Comparison of ENCODE assay signal across 8 cellular contexts in genomic region chr4:140150636-140150885, GRCh38. TPM values are rescaled to one million over a fixed set of nuclear protein-coding genes. Genes with fewer than 3 reads are reported as not detected.
DNase-seq lines count a peak whose midpoint lies in the region; ATAC-seq lines count a peak whose summit lies in the region.

No MANE protein-coding gene starts in this region.

- H3K4me2 ChIP-seq in skeletal muscle satellite cell (ENCODE audit: low read length): peak overlapping the region; percentile 100

- H3K9me3 Mint-ChIP-seq in stimulated activated naive CD8-positive, alpha-beta T cell treated with anti-CD3 and anti-CD28 coated beads, Interleukin-15, Interleukin-2, amounts not matched to agents 100 ng/mL and 50 ng/mL, for 24 hours: no peaks in the 10 kb centered on the region

- peak overlapping the region; percentile 77 for H3K27ac ChIP-seq in right cardiac atrium (ENCODE audit: low read length)

- no peak for DNase-seq in stimulated activated naive CD8-positive, alpha-beta T cell treated with anti-CD3 and anti-CD28 coated beads, Interleukin-15, Interleukin-2, amounts not matched to agents 100 U/mL and 50 U/mL, for 24 hours
- peak; percentile 53 for DNase-seq in activated effector memory CD4-positive, alpha-beta T cell treated with Interleukin-2 at 50 U/mL for 16 hours
- DNase-seq in right cardiac atrium (no peak), hippocampal formation (lab: John Stamatoyannopoulos, UW) (no peak)

- intact Hi-C loops in right cardiac atrium (cut with DNase I): loop anchor here (5.0 to 10.0 kb wide), 8 partner anchors 53 to 418 kb away; no protein-coding TSS in a partner anchor

- no peaks in the 10 kb centered on the region for H3K27me3 ChIP-seq in right cardiac atrium (ENCODE audit: control insufficient read depth, insufficient read depth)
- peaks cover 4% of the 10 kb centered on the region for H3K27me3 ChIP-seq in skeletal muscle satellite cell (ENCODE audit: control insufficient read depth, insufficient read depth, low read length)

- no peaks in the 10 kb centered on the region for H3K36me3 ChIP-seq in skeletal muscle satellite cell (ENCODE audit: insufficient read depth, low read length)

- WGBS in right cardiac atrium: 1% methylated on average over 13 of the region's 13 CpGs

- H3K27me3 Mint-ChIP-seq in stimulated activated naive CD8-positive, alpha-beta T cell treated with anti-CD3 and anti-CD28 coated beads, Interleukin-15, Interleukin-2, amounts not matched to agents 100 ng/mL and 50 ng/mL, for 24 hours: peaks cover 34% of the 10 kb centered on the region

- H3K4me3 ChIP-seq in right cardiac atrium (ENCODE audit: low read length) (peak overlapping the region; percentile 51), skeletal muscle satellite cell (ENCODE audit: low read length) (peak overlapping the region; percentile 94)

- H3K4me3 Mint-ChIP-seq in stimulated activated naive CD8-positive, alpha-beta T cell treated with anti-CD3 and anti-CD28 coated beads, Interleukin-15, Interleukin-2, amounts not matched to agents 100 ng/mL and 50 ng/mL, for 24 hours: peak overlapping the region; percentile 84

- no peak for ATAC-seq in stimulated activated naive CD8-positive, alpha-beta T cell treated with anti-CD3 and anti-CD28 coated beads, Interleukin-15, Interleukin-2, amounts not matched to agents 100 U/mL and 50 U/mL, for 24 hours
- ATAC-seq in right cardiac atrium (no peak), GM18498 (IDR thresholded peaks at IDR 0.05; ENCODE audit: unreplicated experiment) (no peak), HG02938 (IDR thresholded peaks at IDR 0.05; ENCODE audit: unreplicated experiment) (no peak)

- H3K4me1 Mint-ChIP-seq in stimulated activated naive CD8-positive, alpha-beta T cell treated with anti-CD3 and anti-CD28 coated beads, Interleukin-15, Interleukin-2, amounts not matched to agents 100 ng/mL and 50 ng/mL, for 24 hours (ENCODE audit: low read depth): peaks cover 37% of the 10 kb centered on the region

- H3K9me3 ChIP-seq in right cardiac atrium (ENCODE audit: control insufficient read depth, low read length) (no peaks in the 10 kb centered on the region), skeletal muscle satellite cell (replicated peaks; ENCODE audit: low read length) (no peaks in the 10 kb centered on the region)

- H3K4me1 ChIP-seq in right cardiac atrium (ENCODE audit: control insufficient read depth, insufficient read depth, low read length): no peaks in the 10 kb centered on the region
- peaks cover 19% of the 10 kb centered on the region for H3K4me1 ChIP-seq in skeletal muscle satellite cell (ENCODE audit: control insufficient read depth, insufficient read depth, low read length)

- no peaks in the 10 kb centered on the region for H3K36me3 Mint-ChIP-seq in stimulated activated naive CD8-positive, alpha-beta T cell treated with anti-CD3 and anti-CD28 coated beads, Interleukin-15, Interleukin-2, amounts not matched to agents 100 ng/mL and 50 ng/mL, for 24 hours (ENCODE audit: low read depth)

- H3K27ac Mint-ChIP-seq in stimulated activated naive CD8-positive, alpha-beta T cell treated with anti-CD3 and anti-CD28 coated beads, Interleukin-15, Interleukin-2, amounts not matched to agents 100 ng/mL and 50 ng/mL, for 24 hours: peak overlapping the region; percentile 67

- H3K9ac ChIP-seq in skeletal muscle satellite cell (ENCODE audit: low read depth, low read length): peak overlapping the region; percentile 89

RNA-seq across cellular contexts. Expression of gene MAML3, which starts 3.4 kb away (rescaled TPM):
- 1 to 10 TPM; 2.6 to 4.2 (median 3.3) TPM for total RNA-seq in right cardiac atrium
- polyA plus RNA-seq in right cardiac atrium: 1.6 TPM
- 0.51 and 1.3 TPM in 2 replicates for total RNA-seq in skeletal muscle satellite cell (2012; rRNA removed)
